ENCODE assay signal across 14 cellular contexts in genomic region chr14:22464422-22465142, GRCh38.
DNase-seq lines count a peak whose midpoint lies in the region; ATAC-seq and TF ChIP-seq lines count a peak whose summit lies in the region.
"Had no signal": no experiment of that assay in that cellular context is flagged by ENCODE, and none has a peak within 500 bp of the region (broad histone marks: within the 10 kb centered on the region; RNA-seq: fewer than 3 reads in every experiment).

No MANE protein-coding gene starts in this region.

- TF ChIP-seq CTCF in lower lobe of right lung (IDR thresholded peaks at IDR 0.05), result no peak

- DNase-seq in T-cell (no peak), amniotic stem cell (lab: John Stamatoyannopoulos, UW) (no peak), lower lobe of right lung (no peak), Right ventricle myocardium superior (no peak), NCI-H82 (lab: John Stamatoyannopoulos, UW) (no peak)
- DNase-seq: activated CD4-positive, alpha-beta T cell treated with anti-CD3 and anti-CD28 coated beads for 1 hour; DMS79; NCI-H1694 treated with DMSO at 0.1 percent for 48 hours had no signal

- H3K4me1 Mint-ChIP-seq in T-cell, result peaks cover 0 to 16% (median 0%) of the 10 kb centered on the region in 3 donors

- POLR2A ChIA-PET in T-cell (lab: Charles Lee), result interaction anchor here (0.5 to 1.0 kb wide), 2 partner anchors 8 to 96 kb away, joined by 3 to 4 read pairs; no protein-coding TSS in a partner anchor

- CTCF ChIA-PET in T-cell (lab: Charles Lee), result no interaction called here

- no peaks in the 10 kb centered on the region for H3K36me3 Mint-ChIP-seq in T-cell

- peak overlapping the region; percentile 8 to 11 for H3K27ac Mint-ChIP-seq in T-cell
- H3K27ac Mint-ChIP-seq: nephron had no signal

- H3K36me3 ChIP-seq in lower lobe of right lung, result no peaks in the 10 kb centered on the region
- H3K36me3 ChIP-seq: suprapubic skin had no signal

- H3K4me3 ChIP-seq in lower lobe of right lung, result no peak overlapping the region
- H3K4me3 ChIP-seq: suprapubic skin had no signal

- ATAC-seq in GM18858 (IDR thresholded peaks at IDR 0.05; ENCODE audit: unreplicated experiment) (peak; percentile 58), GM21381 (IDR thresholded peaks at IDR 0.05; ENCODE audit: unreplicated experiment) (peak; percentile 68), HG03060 (IDR thresholded peaks at IDR 0.05; ENCODE audit: low read depth, unreplicated experiment) (peak; percentile 49), T-cell (replicated peaks in 1 of 4) (no peak), lower lobe of right lung (no peak), Right ventricle myocardium superior (ENCODE audit: poor library complexity) (no peak)

- no peaks in the 10 kb centered on the region for H3K9me3 Mint-ChIP-seq in T-cell
- H3K9me3 Mint-ChIP-seq: nephron had no signal

- no peaks in the 10 kb centered on the region for H3K27me3 ChIP-seq in lower lobe of right lung (ENCODE audit: low read depth)
- H3K27me3 ChIP-seq: suprapubic skin had no signal

- H3K27ac ChIP-seq in lower lobe of right lung, result no peak overlapping the region
- H3K27ac ChIP-seq: RWPE1, suprapubic skin had no signal

- H3K4me1 ChIP-seq in lower lobe of right lung, result peaks cover 11% of the 10 kb centered on the region

- H3K4me3 Mint-ChIP-seq in T-cell, result no peak overlapping the region
- H3K4me3 Mint-ChIP-seq: nephron had no signal

- H3K27me3 Mint-ChIP-seq in T-cell, result no peaks in the 10 kb centered on the region

- intact Hi-C loops in lower lobe of right lung (cut with DNase I) (no loop called here), Right ventricle myocardium superior (cut with DNase I) (no loop called here)

- no peaks in the 10 kb centered on the region for H3K9me3 ChIP-seq in lower lobe of right lung
- H3K9me3 ChIP-seq: suprapubic skin had no signal

Comparison
In these comparisons a context has a peak if more than half of its experiments do, and no peak if none do; other contexts are left out.
1. ATAC-seq: peak in GM18858 (single experiment), GM21381 (single experiment) and HG03060 (single experiment); none in T-cell (0 of 4), lower lobe of right lung (0 of 2) and Right ventricle myocardium superior (single experiment).